Comparison of ENCODE assay signal across 15 cellular contexts in the genomic region with DNA sequence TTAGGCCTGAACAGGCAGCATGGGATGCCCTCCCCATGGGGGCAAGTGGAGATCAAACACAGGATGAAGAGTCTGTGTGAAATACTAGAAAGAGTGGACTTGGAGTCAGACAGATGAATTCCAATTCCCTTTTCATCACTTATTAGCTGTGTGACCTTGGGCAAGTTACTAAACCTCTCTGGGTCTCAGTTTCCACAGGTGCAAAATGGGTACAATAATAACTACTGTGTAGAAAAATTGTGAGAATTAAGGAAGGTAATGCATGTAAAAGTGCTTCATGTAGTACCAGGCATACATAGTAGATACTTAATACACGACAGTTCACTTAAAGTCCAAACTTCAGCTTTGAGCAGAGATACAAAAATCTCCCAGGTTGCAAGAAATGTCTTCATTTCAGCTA.
DNase-seq lines count a peak whose midpoint lies in the region; ATAC-seq, FAIRE-seq and TF ChIP-seq lines count a peak whose summit lies in the region.
"Had no signal": no experiment of that assay in that cellular context is flagged by ENCODE, and none has a peak within 500 bp of the region (broad histone marks: within the 10 kb centered on the region; RNA-seq: fewer than 3 reads in every experiment).

No MANE protein-coding gene starts in this region.

- 95 to 100% (median 96%) methylated on average over 1 of the region's 1 CpG for WGBS in heart left ventricle, 4 donors
- WGBS in right cardiac atrium: 95% methylated on average over 1 of the region's 1 CpG
- whole genome bisulfite sequencing in K562 (ENCODE audit: insufficient coverage, low coverage, missing lambda C conversion rate): 0% methylated on average over 1 of the region's 1 CpG

- intact Hi-C loops in heart left ventricle (cut with DNase I) (no loop called here), Right ventricle myocardium superior (cut with DNase I) (no loop called here), right cardiac atrium (cut with DNase I) (no loop called here), left cardiac atrium (cut with DNase I) (loop anchor here in 1 of 2 donors (10.0 kb wide), 1 partner anchor 176 kb away; no protein-coding TSS in a partner anchor), K562 (cut with micrococcal nuclease) (loop anchor here (2.0 kb wide), 1 partner anchor 194 kb away; no protein-coding TSS in a partner anchor), dorsolateral prefrontal cortex (cut with DNase I) (no loop called here)

- FAIRE-seq in K562 (lab: Jason Lieb, UNC): no peak
- FAIRE-seq: G401.6, GM12892 had no signal

- H3K4me1 ChIP-seq in heart left ventricle (peaks cover 0 to 21% (median 0%) of the 10 kb centered on the region in 12 donors), right cardiac atrium (ENCODE audit: control insufficient read depth, insufficient read depth, low read length) (peaks cover 3% of the 10 kb centered on the region), K562 (replicated peaks in 1 of 2; ENCODE audit: control insufficient read depth in 2 of 2, insufficient read depth in 2 of 2, low read length in 2 of 2) (no peaks in the 10 kb centered on the region)
- H3K4me1 ChIP-seq: Caco-2 had no signal

- no peak overlapping the region for H3K4me2 ChIP-seq in K562 (ENCODE audit: insufficient read depth, low read length)

- H3K4me3 ChIP-seq in heart left ventricle (no peak overlapping the region), right cardiac atrium (ENCODE audit: low read length) (no peak overlapping the region), K562 (no peak overlapping the region), dorsolateral prefrontal cortex (no peak overlapping the region)

- H3K27ac ChIP-seq in heart left ventricle: peak overlapping the region in 7 of 12 donors; percentile 9 to 56 (median 41)
- H3K27ac ChIP-seq in right cardiac atrium (ENCODE audit: low read length): peak overlapping the region; percentile 92
- no peak overlapping the region for H3K27ac ChIP-seq in K562 (ENCODE audit: extremely low read depth, low read depth, low read length)
- peak overlapping the region in 31 of 59 donors; percentile 1 to 76 (median 43) for H3K27ac ChIP-seq in dorsolateral prefrontal cortex

- in situ Hi-C loops in K562 (cut with MboI): no loop called here

- H3K79me2 ChIP-seq in K562 (ENCODE audit: control insufficient read depth, insufficient read depth, low read length): no peaks in the 10 kb centered on the region

- H3K27me3 ChIP-seq in heart left ventricle (no peaks in the 10 kb centered on the region), right cardiac atrium (ENCODE audit: control insufficient read depth, insufficient read depth) (no peaks in the 10 kb centered on the region), K562 (ENCODE audit: control insufficient read depth in 2 of 2, insufficient read depth in 2 of 2, low read length in 2 of 2) (peaks cover 0 to 5% of the 10 kb centered on the region in 2 experiments; a peak in 1 of 5 replicates), dorsolateral prefrontal cortex (no peaks in the 10 kb centered on the region)

- no peak for TF ChIP-seq EP300 in K562 (IDR thresholded peaks at IDR 0.05; ENCODE audit: low read length)

- H3K9me3 ChIP-seq in heart left ventricle: peaks cover 0 to 16% (median 7%) of the 10 kb centered on the region in 12 donors
- no peaks in the 10 kb centered on the region for H3K9me3 ChIP-seq in right cardiac atrium (ENCODE audit: control insufficient read depth, low read length)
- no peaks in the 10 kb centered on the region for H3K9me3 ChIP-seq in K562 (replicated peaks; ENCODE audit: control insufficient read depth, insufficient read depth, low read depth, low read length)

- no peaks in the 10 kb centered on the region for H4K20me1 ChIP-seq in K562 (replicated peaks; ENCODE audit: control insufficient read depth, insufficient read depth, low read length)

- POLR2A ChIA-PET in K562 (lab: Yijun Ruan, JAX): interaction anchor here (1.0 kb wide), 1 partner anchor 10 kb away, joined by 3 read pairs; no protein-coding TSS in a partner anchor

- TF ChIP-seq POLR2A in heart left ventricle (IDR thresholded peaks at IDR 0.05) (no peak), K562 (conservative IDR thresholded peaks at IDR 0.05) (no peak)

- CTCF ChIA-PET in K562 (lab: Yijun Ruan, JAX; ENCODE audit: low intra/inter-chr PET ratio): no interaction called here

- H3K9me1 ChIP-seq in K562 (ENCODE audit: control insufficient read depth, insufficient read depth, low read length): no peaks in the 10 kb centered on the region

- no peak for TF ChIP-seq CTCF in heart left ventricle (IDR thresholded peaks at IDR 0.05)
- TF ChIP-seq CTCF in K562 (IDR thresholded peaks at IDR 0.05 in 2 of 3, conservative IDR thresholded peaks at IDR 0.05 in 1 of 3; ENCODE audit: insufficient read depth in 2 of 3, low read depth in 1 of 3, low read length in 3 of 3): no peak
- TF ChIP-seq CTCF in dorsolateral prefrontal cortex (IDR thresholded peaks at IDR 0.05 in 54 of 56, conservative IDR thresholded peaks at IDR 0.05 in 2 of 56; ENCODE audit: low read depth in 1 of 56, partially characterized antibody in 56 of 56): no peak

- DNase-seq in heart left ventricle (no peak), Right ventricle myocardium superior (no peak), right cardiac atrium (no peak), left cardiac atrium (no peak), K562 (ENCODE audit: extremely low read depth in 1 of 4, low spot score in 3 of 4) (no peak), dorsolateral prefrontal cortex (no peak), LoVo (ENCODE audit: low spot score) (no peak), NOMO-1 (lab: John Stamatoyannopoulos, UW; ENCODE audit: unreplicated experiment in 2 of 2) (no peak)
- DNase-seq: CD8-positive, alpha-beta T cell; GOT3; H7; HCEC 1CT had no signal

- no peak overlapping the region for H2AFZ ChIP-seq in K562 (ENCODE audit: low read depth, low read length)

- no TSS peak for BruUV-seq in K562 (replicated peaks; lab: Mats Ljungman, UMichigan)

- TF ChIP-seq RAD21 in K562 (CRISPR knock-in tag; conservative IDR thresholded peaks at IDR 0.05 in 1 of 2, IDR thresholded peaks at IDR 0.05 in 1 of 2): no peak

- no peak for ATAC-seq in heart left ventricle
- ATAC-seq in Right ventricle myocardium superior (ENCODE audit: poor library complexity): no peak
- ATAC-seq in right cardiac atrium: no peak
- no peak for ATAC-seq in left cardiac atrium
- ATAC-seq in K562: no peak
- ATAC-seq: CD8-positive, alpha-beta T cell had no signal

- H3K9ac ChIP-seq in K562 (ENCODE audit: insufficient read depth in 1 of 2, low read depth in 2 of 2, low read length in 2 of 2): no peak overlapping the region

- no peaks in the 10 kb centered on the region for H3K36me3 ChIP-seq in heart left ventricle
- no peaks in the 10 kb centered on the region for H3K36me3 ChIP-seq in K562 (ENCODE audit: control insufficient read depth, insufficient read depth, low read length)

TF ChIP-seq in K562, 482 proteins besides CTCF, POLR2A, EP300 and RAD21 (continues in another document):
- no peak for TF ChIP-seq ZNF165 (CRISPR knock-in tag; IDR thresholded peaks at IDR 0.05; ENCODE audit: borderline replicate concordance)
- no peak for TF ChIP-seq POLR2H (tag; IDR thresholded peaks at IDR 0.05; ENCODE audit: low read depth)
- TF ChIP-seq SRSF7 (optimal IDR thresholded peaks at IDR 0.05; ENCODE audit: low read depth, low read length): no peak
- no peak for TF ChIP-seq ASH1L (IDR thresholded peaks at IDR 0.05; ENCODE audit: borderline replicate concordance, low read depth, partially characterized antibody)
